8 cellular contexts compared by ENCODE assay signal in genomic region chr15:75107905-75108838, GRCh38.
DNase-seq lines count a peak whose midpoint lies in the region; ATAC-seq and TF ChIP-seq lines count a peak whose summit lies in the region.

No MANE protein-coding gene starts in this region.

- no peaks in the 10 kb centered on the region for H3K36me3 Mint-ChIP-seq in activated naive CD4-positive, alpha-beta T cell treated with anti-CD3 and anti-CD28 coated beads, Interleukin-2, amount 50 U/mL, for 24 hours

- ATAC-seq in GM21515 (IDR thresholded peaks at IDR 0.05; ENCODE audit: unreplicated experiment): no peak

- WGBS in stomach, 5 donors: 55 to 71% (median 62%) methylated on average over 10 to 12 of the region's 12 CpGs

- intact Hi-C loops in stomach (cut with DNase I; ENCODE audit: low total_unique reads): no loop called here

- no peak overlapping the region for H3K4me3 Mint-ChIP-seq in activated naive CD4-positive, alpha-beta T cell treated with anti-CD3 and anti-CD28 coated beads, Interleukin-2, amount 50 U/mL, for 24 hours

- no peak for TF ChIP-seq CTCF in stomach (IDR thresholded peaks at IDR 0.05)

- H3K27me3 ChIP-seq in SJSA1 (replicated peaks) (no peaks in the 10 kb centered on the region), stomach (no peaks in the 10 kb centered on the region)

- H3K9me3 Mint-ChIP-seq in activated naive CD4-positive, alpha-beta T cell treated with anti-CD3 and anti-CD28 coated beads, Interleukin-2, amount 50 U/mL, for 24 hours: no peaks in the 10 kb centered on the region

- H3K4me1 ChIP-seq in SJSA1 (replicated peaks): peaks cover 57% of the 10 kb centered on the region
- peaks cover 0 to 52% (median 2%) of the 10 kb centered on the region in 4 donors for H3K4me1 ChIP-seq in stomach

- peak; percentile 97 for DNase-seq in NK-92 treated with Interleukin-12 subunit alpha and Interleukin-12 subunit beta, amount 100 ng/mL, for 24 hours (lab: John Stamatoyannopoulos, UW)
- DNase-seq in NK-92 (lab: John Stamatoyannopoulos, UW; ENCODE audit: unreplicated experiment) (no peak), SJSA1 (ENCODE audit: low read depth in 1 of 2, low spot score in 2 of 2) (peak; percentile 91), lung microvascular endothelial cell (ENCODE audit: low read depth in 2 of 2) (peak; percentile 47 to 89), stomach (peak; percentile 47), cerebellum (ENCODE audit: low spot score) (no peak)

- peak overlapping the region; percentile 81 for H3K27ac Mint-ChIP-seq in activated naive CD4-positive, alpha-beta T cell treated with anti-CD3 and anti-CD28 coated beads, Interleukin-2, amount 50 U/mL, for 24 hours

- peak overlapping the region; percentile 89 for H3K27ac ChIP-seq in SJSA1
- H3K27ac ChIP-seq in stomach: peak overlapping the region in 2 of 5 donors; percentile 59 to 74

- H3K27me3 Mint-ChIP-seq in activated naive CD4-positive, alpha-beta T cell treated with anti-CD3 and anti-CD28 coated beads, Interleukin-2, amount 50 U/mL, for 24 hours: peaks cover 8% of the 10 kb centered on the region

- H3K4me3 ChIP-seq in SJSA1: no peak overlapping the region
- no peak overlapping the region for H3K4me3 ChIP-seq in stomach

- H3K9me3 ChIP-seq in SJSA1 (replicated peaks): 0 out of 2 replicates have a peak, but pooled peaks cover 2% of the 10 kb centered on the region
- H3K9me3 ChIP-seq in stomach: peaks cover 0 to 5% (median 0%) of the 10 kb centered on the region in 4 donors

- H3K4me1 Mint-ChIP-seq in activated naive CD4-positive, alpha-beta T cell treated with anti-CD3 and anti-CD28 coated beads, Interleukin-2, amount 50 U/mL, for 24 hours: peaks cover 13% of the 10 kb centered on the region

- no peak for TF ChIP-seq EP300 in stomach (IDR thresholded peaks at IDR 0.05)

- TF ChIP-seq POLR2A in stomach (IDR thresholded peaks at IDR 0.05): no peak

- H3K36me3 ChIP-seq in SJSA1 (no peaks in the 10 kb centered on the region), stomach (no peaks in the 10 kb centered on the region)

Comparison
In these comparisons a context has a peak if more than half of its experiments do, and no peak if none do; other contexts are left out.
1. DNase-seq: peak in NK-92 treated with Interleukin-12 subunit alpha and Interleukin-12 subunit beta, amount 100 ng/mL, for 24 hours (single experiment), SJSA1 (2 of 2), lung microvascular endothelial cell (2 of 2) and stomach (single experiment); none in NK-92 (single experiment) and cerebellum (single experiment).